8 cellular contexts compared by ENCODE assay signal in the genomic region with DNA sequence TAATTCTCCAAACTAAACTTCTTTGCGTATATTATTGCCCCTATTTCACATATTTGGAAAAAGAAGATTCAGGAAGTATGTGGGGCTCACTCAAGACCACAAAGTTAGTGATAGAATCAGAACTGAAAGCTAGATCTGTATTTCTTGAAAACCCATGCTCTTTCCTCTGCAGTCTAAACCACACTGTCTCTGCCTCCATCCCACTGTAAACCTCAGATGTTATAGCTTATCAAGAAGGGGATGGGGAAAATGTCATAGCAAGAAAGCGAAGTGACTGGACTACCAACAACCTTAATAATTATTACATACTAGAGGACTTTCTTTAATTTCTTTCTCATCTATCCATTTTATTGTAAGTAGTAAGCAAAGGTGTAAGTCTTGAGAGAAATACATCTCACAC.
A peak's percentile ranks its signal among the peaks of the same experiment; 100 is the strongest.
DNase-seq lines count a peak whose midpoint lies in the region; ATAC-seq lines count a peak whose summit lies in the region.

No MANE protein-coding gene starts in this region.

- no peak for DNase-seq in effector memory CD8-positive, alpha-beta T cell
- DNase-seq in left lobe of liver (ENCODE audit: low spot score) (no peak), COR-L47 (lab: John Stamatoyannopoulos, UW) (no peak), midbrain (lab: John Stamatoyannopoulos, UW) (no peak)
- DNase-seq in activated CD8-positive, alpha-beta memory T cell treated with anti-CD3 and anti-CD28 coated beads, Interleukin-2, amount 50 U/mL, for 4 hours = no peak

- peak overlapping the region; percentile 82 to 83 for H3K4me3 Mint-ChIP-seq in effector memory CD8-positive, alpha-beta T cell

- peaks cover 55 to 74% of the 10 kb centered on the region in 2 donors for H3K4me1 Mint-ChIP-seq in effector memory CD8-positive, alpha-beta T cell (ENCODE audit: low read depth in 2 of 2)

- H3K27ac Mint-ChIP-seq in effector memory CD8-positive, alpha-beta T cell = peak overlapping the region; percentile 85 to 94

- ATAC-seq in GM18499 (IDR thresholded peaks at IDR 0.05; ENCODE audit: insufficient read depth, unreplicated experiment) (peak; percentile 61), GM21367 (IDR thresholded peaks at IDR 0.05; ENCODE audit: unreplicated experiment) (peak; percentile 76), HG03460 (IDR thresholded peaks at IDR 0.05; ENCODE audit: unreplicated experiment) (peak; percentile 69), left lobe of liver (no peak)
- ATAC-seq in effector memory CD8-positive, alpha-beta T cell (replicated peaks) = peak; percentile 70

- peaks cover 7% of the 10 kb centered on the region for H3K36me3 Mint-ChIP-seq in effector memory CD8-positive, alpha-beta T cell (ENCODE audit: insufficient read depth)

- no peaks in the 10 kb centered on the region for H3K9me3 Mint-ChIP-seq in effector memory CD8-positive, alpha-beta T cell

- no peaks in the 10 kb centered on the region for H3K27me3 Mint-ChIP-seq in effector memory CD8-positive, alpha-beta T cell
